ENCODE assay signal across 10 cellular contexts in the genomic region with DNA sequence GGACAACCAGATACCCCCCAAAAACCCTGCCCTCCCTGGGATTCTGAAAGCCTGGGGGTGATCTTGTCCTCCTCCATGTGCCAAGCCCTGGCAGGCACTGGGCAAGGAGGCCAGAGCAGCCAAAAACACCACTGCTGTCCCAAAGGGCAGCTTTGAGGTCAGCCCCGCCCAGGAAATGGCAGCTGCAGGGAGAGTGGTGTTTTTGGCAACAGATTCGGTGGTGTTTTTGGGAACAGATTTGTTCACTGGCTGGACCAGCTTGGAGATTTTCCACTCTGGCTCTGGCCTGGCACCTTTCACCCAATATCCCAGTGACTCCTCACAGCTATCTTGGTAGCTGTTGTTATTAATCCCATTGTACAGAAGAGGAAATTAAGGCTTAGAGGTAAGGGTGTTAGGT. TPM values are rescaled to one million over a fixed set of nuclear protein-coding genes. Genes with fewer than 3 reads are reported as not detected.
DNase-seq lines count a peak whose midpoint lies in the region; ATAC-seq and TF ChIP-seq lines count a peak whose summit lies in the region.
"Had no signal": no experiment of that assay in that cellular context is flagged by ENCODE, and none has a peak within 500 bp of the region (broad histone marks: within the 10 kb centered on the region; RNA-seq: fewer than 3 reads in every experiment).

No MANE protein-coding gene starts in this region.

- H3K4me2 ChIP-seq in BLaER1 treated with 17β-estradiol and CSF1 and Interleukin-3, amounts not matched to agents 10 nM and 100 nM = peak overlapping the region; percentile 74 to 89 (median 84)

- H3K4me3 ChIP-seq in BLaER1 treated with 17β-estradiol and CSF1 and Interleukin-3, amounts not matched to agents 10 nM and 100 nM = no peak overlapping the region; a peak in 1 of 20 replicates
- H3K4me3 ChIP-seq in RWPE2 (ENCODE audit: severe bottlenecking) (no peak overlapping the region), fibroblast of villous mesenchyme (ENCODE audit: low read depth, low read length) (no peak overlapping the region), lower lobe of right lung (no peak overlapping the region)
- H3K4me3 ChIP-seq in effector memory CD4-positive, alpha-beta T cell (ENCODE audit: insufficient read depth, low read depth, low read length, poor library complexity, severe bottlenecking) = no peak overlapping the region
- H3K4me3 ChIP-seq: Peyer's patch had no signal

- no peaks in the 10 kb centered on the region for H3K27me3 ChIP-seq in BLaER1 treated with 17β-estradiol and CSF1 and Interleukin-3, amounts not matched to agents 10 nM and 100 nM
- no peaks in the 10 kb centered on the region for H3K27me3 ChIP-seq in RWPE2 (ENCODE audit: insufficient read depth, poor library complexity, severe bottlenecking)
- no peaks in the 10 kb centered on the region for H3K27me3 ChIP-seq in lower lobe of right lung (ENCODE audit: low read depth)
- H3K27me3 ChIP-seq in effector memory CD4-positive, alpha-beta T cell (replicated peaks; ENCODE audit: control insufficient read depth, insufficient read depth, low read length, poor library complexity, severe bottlenecking) = no peaks in the 10 kb centered on the region
- H3K27me3 ChIP-seq: Peyer's patch had no signal

- H4K20me1 ChIP-seq in BLaER1 treated with 17β-estradiol and CSF1 and Interleukin-3, amounts not matched to agents 10 nM and 100 nM = peaks cover 0 to 100% (median 90%) of the 10 kb centered on the region in 11 experiments; a peak in 18 of 22 replicates

- peak; percentile 17 for ATAC-seq in GM19438 (IDR thresholded peaks at IDR 0.05; ENCODE audit: low read depth, unreplicated experiment)
- ATAC-seq in RWPE2 (ENCODE audit: low read depth) = no peak
- no peak for ATAC-seq in lower lobe of right lung

- peaks cover 15 to 65% (median 46%) of the 10 kb centered on the region in 11 experiments; a peak in 21 of 22 replicates for H3K36me3 ChIP-seq in BLaER1 treated with 17β-estradiol and CSF1 and Interleukin-3, amounts not matched to agents 10 nM and 100 nM
- H3K36me3 ChIP-seq in RWPE2 (ENCODE audit: low read depth) (peaks cover 11% of the 10 kb centered on the region; the same call in 1 of the 2 replicates), lower lobe of right lung (no peaks in the 10 kb centered on the region)
- H3K36me3 ChIP-seq in effector memory CD4-positive, alpha-beta T cell (ENCODE audit: control insufficient read depth, insufficient read depth, low read length) = peaks cover 8% of the 10 kb centered on the region
- H3K36me3 ChIP-seq: Peyer's patch had no signal

- peak overlapping the region in 10 of 11 experiments; percentile 6 to 54 (median 35); a peak in 14 of 22 replicates for H3K9ac ChIP-seq in BLaER1 treated with 17β-estradiol and CSF1 and Interleukin-3, amounts not matched to agents 10 nM and 100 nM

- H3K9me3 ChIP-seq in BLaER1 treated with 17β-estradiol and CSF1 and Interleukin-3, amounts not matched to agents 10 nM and 100 nM (replicated peaks in 1 of 11) = no peaks in the 10 kb centered on the region
- H3K9me3 ChIP-seq in RWPE2 (ENCODE audit: severe bottlenecking) (no peaks in the 10 kb centered on the region), lower lobe of right lung (no peaks in the 10 kb centered on the region)
- no peaks in the 10 kb centered on the region for H3K9me3 ChIP-seq in effector memory CD4-positive, alpha-beta T cell (ENCODE audit: control insufficient read depth, low read length)
- H3K9me3 ChIP-seq: Peyer's patch had no signal

- peak overlapping the region in 10 of 11 experiments; percentile 11 to 65 (median 37); a peak in 19 of 22 replicates for H3K27ac ChIP-seq in BLaER1 treated with 17β-estradiol and CSF1 and Interleukin-3, amounts not matched to agents 10 nM and 100 nM
- H3K27ac ChIP-seq in RWPE2 (ENCODE audit: poor library complexity, severe bottlenecking) (peak overlapping the region; percentile 12), lower lobe of right lung (no peak overlapping the region)
- H3K27ac ChIP-seq in effector memory CD4-positive, alpha-beta T cell (ENCODE audit: insufficient read depth, low read length, poor library complexity, severe bottlenecking) = no peak overlapping the region
- H3K27ac ChIP-seq: Peyer's patch had no signal

- peaks cover 61 to 79% (median 66%) of the 10 kb centered on the region in 10 experiments for H3K4me1 ChIP-seq in BLaER1 treated with 17β-estradiol and CSF1 and Interleukin-3, amounts not matched to agents 10 nM and 100 nM
- H3K4me1 ChIP-seq in RWPE2 (ENCODE audit: insufficient read depth, poor library complexity, severe bottlenecking) = peaks cover 17% of the 10 kb centered on the region
- peaks cover 12% of the 10 kb centered on the region for H3K4me1 ChIP-seq in lower lobe of right lung
- H3K4me1 ChIP-seq in effector memory CD4-positive, alpha-beta T cell (ENCODE audit: control insufficient read depth, insufficient read depth, low read length, poor library complexity, severe bottlenecking) = peaks cover 26% of the 10 kb centered on the region

- DNase-seq in RWPE2 (ENCODE audit: low spot score) (no peak), fibroblast of villous mesenchyme (ENCODE audit: low read depth) (peak; percentile 44), lower lobe of right lung (no peak), NCI-H524 (lab: John Stamatoyannopoulos, UW) (no peak), NCI-H1105 treated with DMSO at 0.1 percent for 48 hours (lab: John Stamatoyannopoulos, UW) (no peak)
- DNase-seq in effector memory CD4-positive, alpha-beta T cell = no peak
- DNase-seq: DMS53, Peyer's patch had no signal

- intact Hi-C loops in lower lobe of right lung (cut with DNase I) = no loop called here

- TF ChIP-seq CTCF in RWPE2 (IDR thresholded peaks at IDR 0.05; ENCODE audit: poor library complexity, severe bottlenecking) (no peak), fibroblast of villous mesenchyme (IDR thresholded peaks at IDR 0.05; ENCODE audit: insufficient read depth, low read depth, low read length) (no peak), lower lobe of right lung (IDR thresholded peaks at IDR 0.05) (no peak)

RNA-seq across cellular contexts. Expression of gene LRP8, which starts 34.7 kb away (rescaled TPM):
- total RNA-seq in fibroblast of villous mesenchyme (27.6 and 34.8 TPM in 2 replicates), lower lobe of right lung (9.2 TPM)

RNA-seq across cellular contexts. Expression of gene MAGOH, which starts 54.8 kb away (rescaled TPM):
- total RNA-seq in fibroblast of villous mesenchyme (22.2 and 30.2 TPM in 2 replicates), lower lobe of right lung (34.4 TPM)

Comparison
In these comparisons a context has a peak if more than half of its experiments do, and no peak if none do; other contexts are left out.
1. H3K27ac ChIP-seq: peak in BLaER1 treated with 17β-estradiol and CSF1 and Interleukin-3, amounts not matched to agents 10 nM and 100 nM (10 of 11) and RWPE2 (single experiment); none in lower lobe of right lung (single experiment) and effector memory CD4-positive, alpha-beta T cell (single experiment).